Comparison of ENCODE assay signal across 26 cellular contexts in the genomic region with DNA sequence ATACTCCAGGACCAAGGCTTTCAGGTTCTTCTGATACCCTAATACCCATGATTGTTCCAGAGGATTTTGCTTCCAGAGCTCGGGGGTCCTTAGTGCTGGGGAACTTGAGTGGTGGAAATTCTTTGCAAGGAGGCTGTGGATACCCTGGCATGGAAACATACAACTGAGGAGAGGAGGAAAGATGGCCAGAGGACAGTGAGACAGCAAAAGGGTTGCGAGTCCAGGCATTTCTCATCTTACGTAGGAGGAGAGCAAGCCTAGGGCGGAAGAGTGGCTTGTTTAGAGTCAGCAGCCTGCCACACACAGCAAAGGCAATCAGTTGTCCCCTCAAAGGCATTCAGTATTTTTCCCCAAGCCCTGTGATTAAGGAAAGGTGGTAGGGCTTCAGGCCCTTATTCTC.
"Had no signal": no experiment of that assay in that cellular context is flagged by ENCODE, and none has a peak within 500 bp of the region (broad histone marks: within the 10 kb centered on the region; RNA-seq: fewer than 3 reads in every experiment).

No MANE protein-coding gene starts in this region.

- H3K36me3 ChIP-seq: ascending aorta, left lung, spleen, thyroid gland, WERI-Rb-1 had no signal

- H3K9me3 ChIP-seq: ascending aorta, left lung, spleen, thyroid gland had no signal

- H3K4me1 Mint-ChIP-seq: activated naive CD8-positive, alpha-beta T cell treated with anti-CD3 and anti-CD28 coated beads for 36 hours; brain had no signal

- ATAC-seq: activated CD4-positive, CD25-positive, alpha-beta regulatory T cell treated with anti-CD3 and anti-CD28 coated beads, Interleukin-2, amount 50 U/mL, for 24 hours; effector memory CD8-positive, alpha-beta T cell; naive thymus-derived CD4-positive, alpha-beta T cell had no signal

- H3K4me3 Mint-ChIP-seq: activated naive CD8-positive, alpha-beta T cell treated with anti-CD3 and anti-CD28 coated beads for 36 hours; brain; effector memory CD8-positive, alpha-beta T cell; mesothelial cell of epicardium; naive thymus-derived CD4-positive, alpha-beta T cell; T-helper 1 cell treated with Interleukin-12 subunit alpha and Interleukin-12 subunit beta and Interleukin-4 antibody, amounts not matched to agents 30 μg/mL and 1 μg/mL, for 36 hours had no signal

- H3K36me3 Mint-ChIP-seq: activated naive CD8-positive, alpha-beta T cell treated with anti-CD3 and anti-CD28 coated beads for 36 hours; brain; mesothelial cell of epicardium; naive thymus-derived CD4-positive, alpha-beta T cell had no signal

- H3K27ac Mint-ChIP-seq: activated naive CD8-positive, alpha-beta T cell treated with anti-CD3 and anti-CD28 coated beads for 36 hours; brain; effector memory CD8-positive, alpha-beta T cell; mesothelial cell of epicardium; naive thymus-derived CD4-positive, alpha-beta T cell; T-helper 1 cell treated with Interleukin-12 subunit alpha and Interleukin-12 subunit beta and Interleukin-4 antibody, amounts not matched to agents 30 μg/mL and 1 μg/mL, for 36 hours had no signal

- H3K9me3 Mint-ChIP-seq: activated naive CD8-positive, alpha-beta T cell treated with anti-CD3 and anti-CD28 coated beads for 36 hours; effector memory CD8-positive, alpha-beta T cell; mesothelial cell of epicardium; T-helper 1 cell treated with Interleukin-12 subunit alpha and Interleukin-12 subunit beta and Interleukin-4 antibody, amounts not matched to agents 30 μg/mL and 1 μg/mL, for 36 hours had no signal

- H3K4me3 ChIP-seq: ascending aorta, coronary artery, dorsolateral prefrontal cortex, left lung, spleen, thyroid gland had no signal

- H3K27ac ChIP-seq: dorsolateral prefrontal cortex, left lung, spleen, thyroid gland, WERI-Rb-1 had no signal

- DNase-seq: activated CD4-positive, alpha-beta T cell treated with anti-CD3 and anti-CD28 coated beads for 48 hours; activated CD4-positive, alpha-beta T cell treated with anti-CD3 and anti-CD28 coated beads, Interleukin-2, amount 50 U/mL, for 48 hours; activated CD8-positive, alpha-beta memory T cell treated with anti-CD3 and anti-CD28 coated beads for 24 hours; activated effector memory CD4-positive, alpha-beta T cell treated with Interleukin-2 at 50 U/mL for 16 hours; activated naive CD4-positive, alpha-beta T cell treated with Interleukin-2 at 50 U/mL for 16 hours; activated naive CD8-positive, alpha-beta T cell treated with anti-CD3 and anti-CD28 coated beads for 36 hours; dorsolateral prefrontal cortex; effector memory CD8-positive, alpha-beta T cell; foreskin melanocyte; left lung; mammary epithelial cell; naive thymus-derived CD4-positive, alpha-beta T cell; right cardiac atrium; spleen; stimulated activated CD4-positive, alpha-beta T cell treated with anti-CD3 and anti-CD28 coated beads, Interleukin-2, amount 100 ng/mL, for 48 hours; stimulated activated naive CD4-positive, alpha-beta T cell treated with Interleukin-2 at 50 U/mL for 16 hours; SW 1271; T1000; WERI-Rb-1 had no signal

- H3K27me3 ChIP-seq: ascending aorta, dorsolateral prefrontal cortex, left lung, thyroid gland had no signal
